In genomic region chr4:48203819-48204218, GRCh38 we compare ENCODE assay signal across 11 cellular contexts.
DNase-seq lines count a peak whose midpoint lies in the region; ATAC-seq lines count a peak whose summit lies in the region.
"Had no signal": no experiment of that assay in that cellular context is flagged by ENCODE, and none has a peak within 500 bp of the region (broad histone marks: within the 10 kb centered on the region; RNA-seq: fewer than 3 reads in every experiment).

No MANE protein-coding gene starts in this region.

- H3K4me1 ChIP-seq in BLaER1: peaks cover 100% of the 10 kb centered on the region
- H3K4me1 ChIP-seq: adrenal gland had no signal

- no peaks in the 10 kb centered on the region for H3K27me3 ChIP-seq in BLaER1
- H3K27me3 ChIP-seq: adrenal gland had no signal

- peak overlapping the region; percentile 65 for H3K9ac ChIP-seq in BLaER1

- ATAC-seq in GM19328 (IDR thresholded peaks at IDR 0.05; ENCODE audit: unreplicated experiment) (peak; percentile 37), HG02798 (IDR thresholded peaks at IDR 0.05; ENCODE audit: poor library complexity, unreplicated experiment) (peak; percentile 54), HG03571 (IDR thresholded peaks at IDR 0.05; ENCODE audit: unreplicated experiment) (peak; percentile 43)

- no peaks in the 10 kb centered on the region for H4K20me1 ChIP-seq in BLaER1

- H3K4me3 ChIP-seq in BLaER1: no peak overlapping the region
- H3K4me3 ChIP-seq: adrenal gland had no signal

- peak overlapping the region; percentile 94 for H3K4me2 ChIP-seq in BLaER1

- H3K36me3 ChIP-seq in BLaER1: peaks cover 12% of the 10 kb centered on the region; the same call in 1 of the 2 replicates
- H3K36me3 ChIP-seq: adrenal gland had no signal

- peak overlapping the region; percentile 89 for H3K27ac ChIP-seq in BLaER1
- H3K27ac ChIP-seq: adrenal gland had no signal

- H3K9me3 ChIP-seq in BLaER1: no peaks in the 10 kb centered on the region
- H3K9me3 ChIP-seq: adrenal gland had no signal

- DNase-seq in SHP77 treated with DMSO at 0.1 percent for 48 hours (lab: John Stamatoyannopoulos, UW) (no peak), dermis blood vessel endothelial cell (no peak), DMS79 (lab: John Stamatoyannopoulos, UW) (no peak)
- no peak for DNase-seq in activated CD8-positive, alpha-beta memory T cell treated with anti-CD3 and anti-CD28 coated beads for 24 hours
- DNase-seq: activated CD4-positive, alpha-beta T cell treated with anti-CD3 and anti-CD28 coated beads, Interleukin-2, amount 50 U/mL, for 1 hour; adrenal gland; NCI-H187 treated with DMSO at 0.1 percent for 48 hours had no signal
